ENCODE assay signal across 14 cellular contexts in genomic region chr19:1440418-1440801, GRCh38. TPM values are rescaled to one million over a fixed set of nuclear protein-coding genes. Genes with fewer than 3 reads are reported as not detected.
A peak's percentile ranks its signal among the peaks of the same experiment; 100 is the strongest.
DNase-seq lines count a peak whose midpoint lies in the region; ATAC-seq and TF ChIP-seq lines count a peak whose summit lies in the region.
"Had no signal": no experiment of that assay in that cellular context is flagged by ENCODE, and none has a peak within 500 bp of the region (broad histone marks: within the 10 kb centered on the region; RNA-seq: fewer than 3 reads in every experiment).

No MANE protein-coding gene starts in this region.

- H3K9me3 Mint-ChIP-seq in T-helper 2 cell treated with Interferon-gamma antibody and Interleukin-4, amounts not matched to agents 5 μg/mL and 100 μg/mL, for 36 hours, result no peaks in the 10 kb centered on the region
- no peaks in the 10 kb centered on the region for H3K9me3 Mint-ChIP-seq in activated naive CD8-positive, alpha-beta T cell treated with anti-CD3 and anti-CD28 coated beads, Interleukin-2, amount 50 U/mL, for 24 hours
- no peaks in the 10 kb centered on the region for H3K9me3 Mint-ChIP-seq in nephron progenitor cell

- H3K4me1 Mint-ChIP-seq in T-helper 2 cell treated with Interferon-gamma antibody and Interleukin-4, amounts not matched to agents 5 μg/mL and 100 μg/mL, for 36 hours (ENCODE audit: low read depth), result peaks cover 13% of the 10 kb centered on the region
- peaks cover 45% of the 10 kb centered on the region for H3K4me1 Mint-ChIP-seq in activated naive CD8-positive, alpha-beta T cell treated with anti-CD3 and anti-CD28 coated beads, Interleukin-2, amount 50 U/mL, for 24 hours
- peaks cover 41% of the 10 kb centered on the region for H3K4me1 Mint-ChIP-seq in nephron progenitor cell

- H3K4me3 Mint-ChIP-seq in T-helper 2 cell treated with Interferon-gamma antibody and Interleukin-4, amounts not matched to agents 5 μg/mL and 100 μg/mL, for 36 hours, result peak overlapping the region; percentile 99
- peak overlapping the region; percentile 94 for H3K4me3 Mint-ChIP-seq in activated naive CD8-positive, alpha-beta T cell treated with anti-CD3 and anti-CD28 coated beads, Interleukin-2, amount 50 U/mL, for 24 hours
- H3K4me3 Mint-ChIP-seq in nephron progenitor cell, result peak overlapping the region; percentile 97

- no peak for ATAC-seq in activated naive CD8-positive, alpha-beta T cell treated with anti-CD3 and anti-CD28 coated beads, Interleukin-2, amount 50 U/mL, for 24 hours
- no peak for ATAC-seq in HG02973 (IDR thresholded peaks at IDR 0.05; ENCODE audit: unreplicated experiment)
- ATAC-seq: left colon had no signal

- peaks cover 44% of the 10 kb centered on the region for H3K36me3 Mint-ChIP-seq in T-helper 2 cell treated with Interferon-gamma antibody and Interleukin-4, amounts not matched to agents 5 μg/mL and 100 μg/mL, for 36 hours (ENCODE audit: low read depth)
- peaks cover 44% of the 10 kb centered on the region for H3K36me3 Mint-ChIP-seq in activated naive CD8-positive, alpha-beta T cell treated with anti-CD3 and anti-CD28 coated beads, Interleukin-2, amount 50 U/mL, for 24 hours (ENCODE audit: low read depth)
- peaks cover 28% of the 10 kb centered on the region for H3K36me3 Mint-ChIP-seq in nephron progenitor cell (ENCODE audit: low read depth)

- TF ChIP-seq CTCF in nephron progenitor cell (IDR thresholded peaks at IDR 0.05), result no peak
- TF ChIP-seq CTCF in GM10266 (IDR thresholded peaks at IDR 0.05; ENCODE audit: control insufficient read depth, insufficient read depth, low read depth, missing control alignments), result no peak

- DNase-seq in T-helper 2 cell treated with Interferon-gamma antibody and Interleukin-4, amounts not matched to agents 5 μg/mL and 100 μg/mL, for 36 hours (ENCODE audit: low spot score), result no peak
- no peak for DNase-seq in T-helper 2 cell
- DNase-seq in Jurkat, Clone E6-1 (ENCODE audit: low read depth, low spot score), result no peak
- no peak for DNase-seq in activated naive CD8-positive, alpha-beta T cell treated with anti-CD3 and anti-CD28 coated beads, Interleukin-2, amount 50 U/mL, for 24 hours
- DNase-seq in nephron progenitor cell, result no peak
- no peak for DNase-seq in stimulated activated CD4-positive, alpha-beta T cell treated with anti-CD3 and anti-CD28 coated beads, Interleukin-15, amount 100 ng/mL, for 24 hours
- no peak for DNase-seq in GM10266 (ENCODE audit: extremely low spot score)
- DNase-seq: ACHN; activated CD8-positive, alpha-beta memory T cell treated with anti-CD3 and anti-CD28 coated beads, Interleukin-2, amount 50 U/mL, for 48 hours; cortex of kidney; left colon; MG63; NCI-H510A had no signal

- H3K27me3 Mint-ChIP-seq in T-helper 2 cell treated with Interferon-gamma antibody and Interleukin-4, amounts not matched to agents 5 μg/mL and 100 μg/mL, for 36 hours (ENCODE audit: low read depth), result no peaks in the 10 kb centered on the region
- no peaks in the 10 kb centered on the region for H3K27me3 Mint-ChIP-seq in activated naive CD8-positive, alpha-beta T cell treated with anti-CD3 and anti-CD28 coated beads, Interleukin-2, amount 50 U/mL, for 24 hours
- peaks cover 22% of the 10 kb centered on the region for H3K27me3 Mint-ChIP-seq in nephron progenitor cell (ENCODE audit: low read depth, poor library complexity)

- H3K27ac Mint-ChIP-seq in T-helper 2 cell treated with Interferon-gamma antibody and Interleukin-4, amounts not matched to agents 5 μg/mL and 100 μg/mL, for 36 hours, result peak overlapping the region; percentile 31
- peak overlapping the region; percentile 99 for H3K27ac Mint-ChIP-seq in activated naive CD8-positive, alpha-beta T cell treated with anti-CD3 and anti-CD28 coated beads, Interleukin-2, amount 50 U/mL, for 24 hours
- no peak overlapping the region for H3K27ac Mint-ChIP-seq in nephron progenitor cell

- H3K4me3 ChIP-seq in Jurkat, Clone E6-1 (ENCODE audit: low read length), result peak overlapping the region; percentile 89

RNA-seq across cellular contexts. Expression of gene RPS15, which starts 2.2 kb away (rescaled TPM):
- 3,463 TPM for polyA plus RNA-seq in Jurkat, Clone E6-1 (2012; ENCODE audit: insufficient read depth, insufficient read length)

RNA-seq across cellular contexts. Expression of gene APC2, which starts 9.5 kb away (rescaled TPM):
- polyA plus RNA-seq in Jurkat, Clone E6-1 (2012; ENCODE audit: insufficient read depth, insufficient read length), result 0.39 TPM

RNA-seq across cellular contexts. Expression of gene DAZAP1, which starts 33.0 kb away (rescaled TPM):
- polyA plus RNA-seq in Jurkat, Clone E6-1 (2012; ENCODE audit: insufficient read depth, insufficient read length), result 264 TPM

RNA-seq across cellular contexts. Expression of gene C19orf25, which starts 38.6 kb away (rescaled TPM):
- 34.7 TPM for polyA plus RNA-seq in Jurkat, Clone E6-1 (2012; ENCODE audit: insufficient read depth, insufficient read length)

RNA-seq across cellular contexts. Expression of gene GAMT, which starts 39.1 kb away (rescaled TPM):
- polyA plus RNA-seq in Jurkat, Clone E6-1 (2012; ENCODE audit: insufficient read depth, insufficient read length), result 97.7 TPM
